Comparison of ENCODE assay signal across 9 cellular contexts in the genomic region with DNA sequence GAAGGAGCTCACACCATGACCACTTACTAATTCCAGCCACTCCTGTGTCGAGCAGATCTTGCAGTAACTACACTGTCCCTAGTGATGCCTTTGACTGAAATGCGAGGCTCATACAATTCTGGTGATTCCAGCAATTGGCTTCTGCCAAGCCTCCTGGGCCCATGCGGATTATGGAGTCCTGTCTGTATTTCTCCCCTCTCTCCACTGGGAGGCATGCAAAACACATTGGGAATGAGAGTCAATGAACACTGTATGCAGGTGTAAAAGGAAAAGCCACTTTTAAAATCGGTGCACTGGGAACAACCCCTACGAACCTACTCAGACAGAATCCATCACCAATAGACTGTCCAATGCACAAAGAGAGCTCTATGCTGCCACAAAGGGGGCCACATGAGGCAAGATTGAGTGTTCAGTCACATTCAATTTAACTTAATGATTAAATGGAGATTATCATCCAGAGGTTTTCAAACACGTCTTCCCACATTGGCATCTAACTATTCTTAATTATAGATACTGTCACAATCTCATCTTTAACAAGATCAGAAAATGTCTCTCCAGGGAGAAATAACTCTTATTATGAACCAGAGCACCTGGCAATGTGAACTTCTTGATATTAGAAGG.
DNase-seq lines count a peak whose midpoint lies in the region; ATAC-seq and TF ChIP-seq lines count a peak whose summit lies in the region.
"Had no signal": no experiment of that assay in that cellular context is flagged by ENCODE, and none has a peak within 500 bp of the region (broad histone marks: within the 10 kb centered on the region; RNA-seq: fewer than 3 reads in every experiment).

No MANE protein-coding gene starts in this region.

- no peak overlapping the region for H3K27ac ChIP-seq in body of pancreas
- H3K27ac ChIP-seq in neural cell (ENCODE audit: low read length) = no peak overlapping the region
- H3K27ac ChIP-seq: SJSA1 had no signal

- no peaks in the 10 kb centered on the region for H3F3A ChIP-seq in neural cell (ENCODE audit: insufficient read depth, low read length, poor library complexity, severe bottlenecking)

- H3K4me3 ChIP-seq in body of pancreas = no peak overlapping the region
- no peak overlapping the region for H3K4me3 ChIP-seq in neural cell (ENCODE audit: low read length)
- H3K4me3 ChIP-seq: SJSA1 had no signal

- intact Hi-C loops in body of pancreas (cut with DNase I) = no loop called here

- no peaks in the 10 kb centered on the region for H4K20me1 ChIP-seq in neural cell (ENCODE audit: insufficient read depth)

- H3K79me2 ChIP-seq in neural cell (replicated peaks; ENCODE audit: insufficient read depth, low read length) = no peaks in the 10 kb centered on the region

- TF ChIP-seq POLR2A in body of pancreas (IDR thresholded peaks at IDR 0.05) = no peak

- no peaks in the 10 kb centered on the region for H3K4me1 ChIP-seq in body of pancreas
- H3K4me1 ChIP-seq: SJSA1 had no signal

- no peak overlapping the region for H3K9ac ChIP-seq in neural cell (ENCODE audit: low read length)

- H3K4me2 ChIP-seq in neural cell (ENCODE audit: low read length) = no peak overlapping the region

- ATAC-seq in body of pancreas = peak; percentile 42
- no peak for ATAC-seq in HG03108 (IDR thresholded peaks at IDR 0.05; ENCODE audit: unreplicated experiment)
- no peak for ATAC-seq in GM19324 (IDR thresholded peaks at IDR 0.05; ENCODE audit: low FRiP score, unreplicated experiment)
- ATAC-seq in GM18867 (IDR thresholded peaks at IDR 0.05; ENCODE audit: unreplicated experiment) = no peak

- H3K9me3 ChIP-seq in body of pancreas (no peaks in the 10 kb centered on the region), neural cell (ENCODE audit: low read length) (no peaks in the 10 kb centered on the region)

- H3K9me2 ChIP-seq in neural cell (ENCODE audit: insufficient read depth, low read length) = no peaks in the 10 kb centered on the region

- H2AFZ ChIP-seq in neural cell (ENCODE audit: low read depth, low read length) = no peak overlapping the region

- H3K27me3 ChIP-seq in body of pancreas = no peaks in the 10 kb centered on the region
- H3K27me3 ChIP-seq in neural cell (ENCODE audit: insufficient read depth, low read depth, low read length) = no peaks in the 10 kb centered on the region
- H3K27me3 ChIP-seq: SJSA1 had no signal

- TF ChIP-seq RAD21 in neural cell (conservative IDR thresholded peaks at IDR 0.05) = peak; percentile 91

- TF ChIP-seq EP300 in neural cell (conservative IDR thresholded peaks at IDR 0.05; ENCODE audit: poor library complexity, severe bottlenecking) = no peak

- H3K36me3 ChIP-seq in body of pancreas (replicated peaks in 1 of 2; ENCODE audit: insufficient read depth in 1 of 2, low read depth in 2 of 2) = no peaks in the 10 kb centered on the region
- H3K36me3 ChIP-seq in neural cell (ENCODE audit: insufficient read depth, low read length) = no peaks in the 10 kb centered on the region
- H3K36me3 ChIP-seq: SJSA1 had no signal

- DNase-seq in ELF-1 (ENCODE audit: low read depth, low spot score) (peak; percentile 50), NCI-H2029 treated with DMSO at 0.1 percent for 48 hours (lab: John Stamatoyannopoulos, UW) (peak; percentile 19), body of pancreas (peak; percentile 21 to 50 (median 39))
- DNase-seq in activated T-cell treated with anti-CD3 and anti-CD28 coated beads, Interleukin-2, amount 50 U/mL, for 48 hours = no peak

- 8 to 15% methylated on average over 6 of the region's 6 CpGs for WGBS in body of pancreas, 2 donors

- peak; percentile 23 to 72 (median 59) for TF ChIP-seq CTCF in body of pancreas (IDR thresholded peaks at IDR 0.05)
- peak; percentile 87 for TF ChIP-seq CTCF in neural cell (IDR thresholded peaks at IDR 0.05; ENCODE audit: poor library complexity, severe bottlenecking)

TF ChIP-seq in neural cell, 6 proteins besides CTCF, POLR2A, EP300 and RAD21:
- TF ChIP-seq MXI1 (conservative IDR thresholded peaks at IDR 0.05; ENCODE audit: poor library complexity, severe bottlenecking) = no peak
- TF ChIP-seq SMC3 (conservative IDR thresholded peaks at IDR 0.05; ENCODE audit: poor library complexity) = peak; percentile 91
- TF ChIP-seq, protein P1, sequence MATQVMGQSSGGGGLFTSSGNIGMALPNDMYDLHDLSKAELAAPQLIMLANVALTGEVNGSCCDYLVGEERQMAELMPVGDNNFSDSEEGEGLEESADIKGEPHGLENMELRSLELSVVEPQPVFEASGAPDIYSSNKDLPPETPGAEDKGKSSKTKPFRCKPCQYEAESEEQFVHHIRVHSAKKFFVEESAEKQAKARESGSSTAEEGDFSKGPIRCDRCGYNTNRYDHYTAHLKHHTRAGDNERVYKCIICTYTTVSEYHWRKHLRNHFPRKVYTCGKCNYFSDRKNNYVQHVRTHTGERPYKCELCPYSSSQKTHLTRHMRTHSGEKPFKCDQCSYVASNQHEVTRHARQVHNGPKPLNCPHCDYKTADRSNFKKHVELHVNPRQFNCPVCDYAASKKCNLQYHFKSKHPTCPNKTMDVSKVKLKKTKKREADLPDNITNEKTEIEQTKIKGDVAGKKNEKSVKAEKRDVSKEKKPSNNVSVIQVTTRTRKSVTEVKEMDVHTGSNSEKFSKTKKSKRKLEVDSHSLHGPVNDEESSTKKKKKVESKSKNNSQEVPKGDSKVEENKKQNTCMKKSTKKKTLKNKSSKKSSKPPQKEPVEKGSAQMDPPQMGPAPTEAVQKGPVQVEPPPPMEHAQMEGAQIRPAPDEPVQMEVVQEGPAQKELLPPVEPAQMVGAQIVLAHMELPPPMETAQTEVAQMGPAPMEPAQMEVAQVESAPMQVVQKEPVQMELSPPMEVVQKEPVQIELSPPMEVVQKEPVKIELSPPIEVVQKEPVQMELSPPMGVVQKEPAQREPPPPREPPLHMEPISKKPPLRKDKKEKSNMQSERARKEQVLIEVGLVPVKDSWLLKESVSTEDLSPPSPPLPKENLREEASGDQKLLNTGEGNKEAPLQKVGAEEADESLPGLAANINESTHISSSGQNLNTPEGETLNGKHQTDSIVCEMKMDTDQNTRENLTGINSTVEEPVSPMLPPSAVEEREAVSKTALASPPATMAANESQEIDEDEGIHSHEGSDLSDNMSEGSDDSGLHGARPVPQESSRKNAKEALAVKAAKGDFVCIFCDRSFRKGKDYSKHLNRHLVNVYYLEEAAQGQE (IDR thresholded peaks at IDR 0.05; ENCODE audit: borderline replicate concordance) = no peak
- TF ChIP-seq TAF1 (IDR thresholded peaks at IDR 0.05; ENCODE audit: low read depth) = no peak
- no peak for TF ChIP-seq EZH2 (IDR thresholded peaks at IDR 0.05; ENCODE audit: borderline replicate concordance, insufficient read depth, low read length, poor library complexity, severe bottlenecking)
- peak; percentile 33 for TF ChIP-seq POLR2AphosphoS5 (IDR thresholded peaks at IDR 0.05)
TF ChIP-seq in neural cell: peak in this region for 2.

Comparison
In these comparisons a context has a peak if more than half of its experiments do, and no peak if none do; other contexts are left out.
1. DNase-seq: peak in ELF-1 (single experiment), NCI-H2029 treated with DMSO at 0.1 percent for 48 hours (single experiment) and body of pancreas (4 of 4); none in activated T-cell treated with anti-CD3 and anti-CD28 coated beads, Interleukin-2, amount 50 U/mL, for 48 hours (0 of 2).